In genomic region chr6:37174515-37175331, GRCh38 we compare ENCODE assay signal across 11 cellular contexts. TPM values are rescaled to one million over a fixed set of nuclear protein-coding genes. Genes with fewer than 3 reads are reported as not detected.
DNase-seq lines count a peak whose midpoint lies in the region; ATAC-seq and TF ChIP-seq lines count a peak whose summit lies in the region.
"Had no signal": no experiment of that assay in that cellular context is flagged by ENCODE, and none has a peak within 500 bp of the region (broad histone marks: within the 10 kb centered on the region; RNA-seq: fewer than 3 reads in every experiment).

No MANE protein-coding gene starts in this region.

- peaks cover 39% of the 10 kb centered on the region for H4K20me1 ChIP-seq in OCI-LY3 (ENCODE audit: insufficient read depth, low read length)

- intact Hi-C loops in CD4-positive, alpha-beta memory T cell (cut with micrococcal nuclease) = no loop called here

- no peaks in the 10 kb centered on the region for H3K27me3 ChIP-seq in CD4-positive, alpha-beta memory T cell (ENCODE audit: insufficient read depth, low read length)
- no peaks in the 10 kb centered on the region for H3K27me3 ChIP-seq in OCI-LY3 (ENCODE audit: low read depth, low read length)
- H3K27me3 ChIP-seq: ascending aorta had no signal

- H2AFZ ChIP-seq in OCI-LY3 (ENCODE audit: low read depth, low read length) = no peak overlapping the region

- peaks cover 0 to 5% (median 0%) of the 10 kb centered on the region in 8 donors for H3K9me3 Mint-ChIP-seq in CD4-positive, alpha-beta memory T cell
- H3K9me3 Mint-ChIP-seq in central memory CD8-positive, alpha-beta T cell = no peaks in the 10 kb centered on the region
- H3K9me3 Mint-ChIP-seq in natural killer cell treated with Interleukin-12 subunit alpha and Interleukin-12 subunit beta and Interleukin-15 and Interleukin-18, amount 100 ng/mL, for 72 hours = no peaks in the 10 kb centered on the region

- peak overlapping the region; percentile 95 for H3K4me2 ChIP-seq in OCI-LY3 (ENCODE audit: low read length)

- H3K4me1 ChIP-seq in CD4-positive, alpha-beta memory T cell (ENCODE audit: insufficient read depth, low read length) = peaks cover 63% of the 10 kb centered on the region
- H3K4me1 ChIP-seq in OCI-LY3 (ENCODE audit: low read length) = peaks cover 50% of the 10 kb centered on the region

- H3K9ac ChIP-seq in OCI-LY3 (ENCODE audit: low read length) = peak overlapping the region; percentile 100

- peaks cover 59% of the 10 kb centered on the region for H3K79me2 ChIP-seq in OCI-LY3 (ENCODE audit: low read length)

- peaks cover 40 to 78% (median 53%) of the 10 kb centered on the region in 4 donors for H3K4me1 Mint-ChIP-seq in CD4-positive, alpha-beta memory T cell
- peaks cover 53% of the 10 kb centered on the region for H3K4me1 Mint-ChIP-seq in central memory CD8-positive, alpha-beta T cell
- H3K4me1 Mint-ChIP-seq in natural killer cell treated with Interleukin-12 subunit alpha and Interleukin-12 subunit beta and Interleukin-15 and Interleukin-18, amount 100 ng/mL, for 72 hours (ENCODE audit: low read depth in 2 of 2) = peaks cover 53 to 57% of the 10 kb centered on the region in 2 donors

- no peak for DNase-seq in CD4-positive, alpha-beta memory T cell
- no peak for DNase-seq in central memory CD8-positive, alpha-beta T cell (ENCODE audit: low spot score in 2 of 2)
- no peak for DNase-seq in natural killer cell treated with Interleukin-12 subunit alpha and Interleukin-12 subunit beta and Interleukin-15 and Interleukin-18, amount 100 ng/mL, for 72 hours (ENCODE audit: low spot score)
- DNase-seq in NCI-H510A (lab: John Stamatoyannopoulos, UW) (no peak), NCI-H2107 (lab: John Stamatoyannopoulos, UW) (no peak)
- DNase-seq: DMS79, NCI-H187 had no signal

- H3K4me3 Mint-ChIP-seq in CD4-positive, alpha-beta memory T cell = peak overlapping the region; percentile 90 to 99 (median 94)
- H3K4me3 Mint-ChIP-seq in central memory CD8-positive, alpha-beta T cell = peak overlapping the region; percentile 96
- peak overlapping the region; percentile 98 for H3K4me3 Mint-ChIP-seq in natural killer cell treated with Interleukin-12 subunit alpha and Interleukin-12 subunit beta and Interleukin-15 and Interleukin-18, amount 100 ng/mL, for 72 hours

- H3K4me3 ChIP-seq in CD4-positive, alpha-beta memory T cell (ENCODE audit: low read length in 2 of 2) = peak overlapping the region; percentile 48 to 97
- peak overlapping the region; percentile 89 for H3K4me3 ChIP-seq in OCI-LY3 (ENCODE audit: low read length)

- H3K36me3 ChIP-seq in CD4-positive, alpha-beta memory T cell (ENCODE audit: insufficient read depth, low read length) = peaks cover 43% of the 10 kb centered on the region
- H3K36me3 ChIP-seq in OCI-LY3 (replicated peaks; ENCODE audit: low read depth, low read length) = peaks cover 64% of the 10 kb centered on the region

- peak overlapping the region; percentile 90 to 94 (median 92) for H3K27ac Mint-ChIP-seq in CD4-positive, alpha-beta memory T cell
- H3K27ac Mint-ChIP-seq in central memory CD8-positive, alpha-beta T cell (ENCODE audit: low read depth) = peak overlapping the region; percentile 96
- peak overlapping the region; percentile 99 for H3K27ac Mint-ChIP-seq in natural killer cell treated with Interleukin-12 subunit alpha and Interleukin-12 subunit beta and Interleukin-15 and Interleukin-18, amount 100 ng/mL, for 72 hours

- POLR2A ChIA-PET in CD4-positive, alpha-beta memory T cell (lab: Charles Lee; ENCODE audit: partially characterized antibody) = interaction anchor here (1.6 to 13.4 kb wide), 6 partner anchors 9 to 150 kb away, joined by 4 to 394 read pairs (median 28); no protein-coding TSS in a partner anchor

- H3K36me3 Mint-ChIP-seq in CD4-positive, alpha-beta memory T cell = peaks cover 50 to 55% of the 10 kb centered on the region in 2 donors
- H3K36me3 Mint-ChIP-seq in central memory CD8-positive, alpha-beta T cell (ENCODE audit: insufficient read depth) = peaks cover 66% of the 10 kb centered on the region
- H3K36me3 Mint-ChIP-seq in natural killer cell treated with Interleukin-12 subunit alpha and Interleukin-12 subunit beta and Interleukin-15 and Interleukin-18, amount 100 ng/mL, for 72 hours = peaks cover 55% of the 10 kb centered on the region

- peak overlapping the region; percentile 74 for H3K27ac ChIP-seq in CD4-positive, alpha-beta memory T cell (ENCODE audit: low read depth, low read length)
- peak overlapping the region; percentile 95 for H3K27ac ChIP-seq in OCI-LY3 (ENCODE audit: low read length)
- H3K27ac ChIP-seq: ascending aorta had no signal

- no peaks in the 10 kb centered on the region for H3K9me3 ChIP-seq in CD4-positive, alpha-beta memory T cell (ENCODE audit: control insufficient read depth in 1 of 2, low read length in 2 of 2)
- H3K9me3 ChIP-seq in OCI-LY3 (ENCODE audit: insufficient read depth, low read length) = no peaks in the 10 kb centered on the region
- H3K9me3 ChIP-seq: ascending aorta had no signal

- ATAC-seq in central memory CD8-positive, alpha-beta T cell (replicated peaks; ENCODE audit: extremely low read depth, poor library complexity, severe bottlenecking) = no peak
- no peak for ATAC-seq in natural killer cell treated with Interleukin-12 subunit alpha and Interleukin-12 subunit beta and Interleukin-15 and Interleukin-18, amount 100 ng/mL, for 72 hours
- ATAC-seq in GM21529 (IDR thresholded peaks at IDR 0.05; ENCODE audit: unreplicated experiment) = no peak
- no peak for ATAC-seq in HG02970 (IDR thresholded peaks at IDR 0.05; ENCODE audit: low FRiP score, unreplicated experiment)

- CTCF ChIA-PET in CD4-positive, alpha-beta memory T cell (lab: Charles Lee; ENCODE audit: partially characterized antibody) = interaction anchor here (1.0 to 21.8 kb wide), 4 partner anchors 34 to 151 kb away, joined by 3 to 627 read pairs (median 160); no protein-coding TSS in a partner anchor

- TF ChIP-seq CTCF in OCI-LY3 (IDR thresholded peaks at IDR 0.05; ENCODE audit: low read depth, low read length) = no peak

- no peaks in the 10 kb centered on the region for H3K27me3 Mint-ChIP-seq in CD4-positive, alpha-beta memory T cell
- H3K27me3 Mint-ChIP-seq in central memory CD8-positive, alpha-beta T cell = no peaks in the 10 kb centered on the region
- H3K27me3 Mint-ChIP-seq in natural killer cell treated with Interleukin-12 subunit alpha and Interleukin-12 subunit beta and Interleukin-15 and Interleukin-18, amount 100 ng/mL, for 72 hours = no peaks in the 10 kb centered on the region

RNA-seq across cellular contexts. Expression of gene PIM1, which starts 4.8 kb away (rescaled TPM):
- total RNA-seq in CD4-positive, alpha-beta memory T cell = 100 to 1,000 TPM; 124 to 125 TPM
- 100 to 1,000 TPM; 268 to 334 TPM for polyA plus RNA-seq in CD4-positive, alpha-beta memory T cell
- total RNA-seq in natural killer cell treated with Interleukin-12 subunit alpha and Interleukin-12 subunit beta and Interleukin-15 and Interleukin-18, amount 100 ng/mL, for 72 hours = 100 to 1,000 TPM; 511 to 723 TPM

Comparison
In these comparisons a context has a peak if more than half of its experiments do, and no peak if none do; other contexts are left out.
1. RNA of gene PIM1, which starts 4.8 kb away (total RNA-seq): 511 to 723 TPM in natural killer cell treated with Interleukin-12 subunit alpha and Interleukin-12 subunit beta and Interleukin-15 and Interleukin-18, amount 100 ng/mL, for 72 hours; 124 to 125 TPM in CD4-positive, alpha-beta memory T cell; every median in the first group is over 4 times any median in the second.
2. Peak in every context shown above with its lines, with median percentiles within 50 percentile points of each other: H3K27ac Mint-ChIP-seq and H3K4me3 Mint-ChIP-seq.